Comparison of ENCODE assay signal across 10 cellular contexts in the genomic region with DNA sequence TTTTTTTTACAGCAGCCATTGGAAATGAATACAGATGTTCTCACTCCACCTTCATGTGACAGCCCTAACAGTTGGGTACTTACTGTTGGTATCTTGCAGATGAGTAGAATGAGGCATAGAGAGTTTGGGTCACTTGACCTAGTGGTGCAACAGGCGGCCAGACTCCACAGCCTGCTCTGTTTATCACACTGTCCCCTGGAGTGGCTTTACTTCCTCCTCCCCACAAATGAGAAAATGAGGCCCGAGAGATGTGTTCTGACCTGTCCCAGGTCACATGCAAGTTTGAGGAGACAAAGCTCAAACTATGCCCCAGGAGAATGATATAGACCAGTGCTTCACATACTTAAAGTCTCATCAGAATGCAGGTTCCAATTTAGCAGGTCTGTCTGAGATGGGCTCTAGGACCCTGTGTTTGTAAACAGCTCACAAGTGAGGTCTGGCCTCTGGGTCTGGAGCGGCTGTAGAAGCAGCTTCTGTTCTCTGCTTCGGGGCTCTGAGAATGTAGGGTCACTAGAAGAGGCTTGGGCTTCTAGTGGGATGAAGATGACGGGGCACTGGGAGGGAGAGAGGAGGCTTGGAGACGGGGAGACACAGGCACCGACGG. TPM values are rescaled to one million over a fixed set of nuclear protein-coding genes. Genes with fewer than 3 reads are reported as not detected.
DNase-seq lines count a peak whose midpoint lies in the region; ATAC-seq and TF ChIP-seq lines count a peak whose summit lies in the region.
"Had no signal": no experiment of that assay in that cellular context is flagged by ENCODE, and none has a peak within 500 bp of the region (broad histone marks: within the 10 kb centered on the region; RNA-seq: fewer than 3 reads in every experiment).

No MANE protein-coding gene starts in this region.

- 88 to 90% methylated on average over 8 of the region's 8 CpGs for WGBS in lower leg skin, 2 donors

- no peak for ATAC-seq in GM21367 (IDR thresholded peaks at IDR 0.05; ENCODE audit: unreplicated experiment)

- H3K27ac ChIP-seq in KOPT-K1 (ENCODE audit: low read depth, low read length, poor library complexity, severe bottlenecking) (peak overlapping the region; percentile 98), breast epithelium (peak overlapping the region; percentile 42 to 58), temporal lobe (ENCODE audit: low read depth, low read length) (peak overlapping the region; percentile 30)

- H3K4me1 ChIP-seq in breast epithelium: peaks cover 0 to 2% of the 10 kb centered on the region in 2 donors

- TF ChIP-seq CTCF in breast epithelium (IDR thresholded peaks at IDR 0.05) (no peak), lower leg skin (IDR thresholded peaks at IDR 0.05) (no peak)

- H3K36me3 ChIP-seq in KOPT-K1 (ENCODE audit: insufficient read depth, low read length) (no peaks in the 10 kb centered on the region), breast epithelium (no peaks in the 10 kb centered on the region)

- H3K9me3 ChIP-seq in KOPT-K1 (ENCODE audit: insufficient read depth, low read length, poor library complexity, severe bottlenecking) (no peaks in the 10 kb centered on the region), breast epithelium (no peaks in the 10 kb centered on the region)

- no peak overlapping the region for H3K4me3 ChIP-seq in breast epithelium
- H3K4me3 ChIP-seq in lower leg skin (ENCODE audit: low read depth, poor library complexity, severe bottlenecking): no peak overlapping the region

- DNase-seq in breast epithelium (ENCODE audit: low spot score in 2 of 2): no peak
- DNase-seq in medulla oblongata (ENCODE audit: extremely low spot score): peak; percentile 50
- DNase-seq in COR-L47 (lab: John Stamatoyannopoulos, UW): no peak
- no peak for DNase-seq in NAMALWA (ENCODE audit: low spot score)
- DNase-seq in lower leg skin (ENCODE audit: low spot score in 2 of 2): no peak
- DNase-seq: activated CD4-positive, alpha-beta T cell treated with anti-CD3 and anti-CD28 coated beads for 4 hours; EL had no signal

- TF ChIP-seq POLR2A in breast epithelium (IDR thresholded peaks at IDR 0.05) (no peak), lower leg skin (IDR thresholded peaks at IDR 0.05) (no peak)

- H3K27me3 ChIP-seq in breast epithelium: no peaks in the 10 kb centered on the region

- intact Hi-C loops in breast epithelium (cut with DNase I; ENCODE audit: low total_unique reads) (loop anchor here (5.0 kb wide), 1 partner anchor 468 kb away; no protein-coding TSS in a partner anchor), lower leg skin (cut with DNase I; ENCODE audit: low total_unique reads) (no loop called here)

RNA-seq across cellular contexts. Expression of gene RCBTB2, which starts 37.4 kb away (rescaled TPM):
- total RNA-seq in breast epithelium: 10 to 100 TPM; 10.8 to 16.1 (median 14.9) TPM
- total RNA-seq in temporal lobe: 28.5 TPM
- 1 to 10 TPM; 3.5 to 6.7 (median 3.9) TPM for total RNA-seq in lower leg skin

Comparison
In these comparisons a context has a peak if more than half of its experiments do, and no peak if none do; other contexts are left out.
1. H3K27ac ChIP-seq: peak in every context shown above with its lines; median percentile 98 in KOPT-K1; 50 in breast epithelium; 30 in temporal lobe.